Comparison of ENCODE assay signal across 1 cellular context in the genomic region with DNA sequence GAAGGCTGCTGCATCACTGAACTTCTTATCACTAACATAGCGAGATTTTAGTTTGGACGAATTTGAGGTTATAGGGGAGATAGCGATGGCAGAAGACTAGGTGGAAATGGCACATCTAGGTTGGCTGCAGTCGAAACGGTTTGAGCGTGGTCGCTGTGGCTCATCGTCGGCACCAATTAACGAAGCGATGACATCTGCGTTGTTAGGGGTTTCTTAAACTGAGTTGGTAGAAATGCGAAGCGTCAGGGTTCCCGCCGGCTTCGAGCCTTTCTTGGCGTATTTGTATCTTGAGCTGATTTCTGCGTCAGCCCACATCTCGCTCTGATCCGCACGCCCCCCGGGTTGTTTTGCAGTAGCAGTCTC.
A peak's percentile ranks its signal among the peaks of the same experiment; 100 is the strongest.
TF ChIP-seq lines count a peak whose summit lies in the region.

No MANE protein-coding gene starts in this region.

TF ChIP-seq in K562, 482 proteins besides CTCF, POLR2A, EP300 and RAD21 (continued from another document):
- TF ChIP-seq, protein P1, sequence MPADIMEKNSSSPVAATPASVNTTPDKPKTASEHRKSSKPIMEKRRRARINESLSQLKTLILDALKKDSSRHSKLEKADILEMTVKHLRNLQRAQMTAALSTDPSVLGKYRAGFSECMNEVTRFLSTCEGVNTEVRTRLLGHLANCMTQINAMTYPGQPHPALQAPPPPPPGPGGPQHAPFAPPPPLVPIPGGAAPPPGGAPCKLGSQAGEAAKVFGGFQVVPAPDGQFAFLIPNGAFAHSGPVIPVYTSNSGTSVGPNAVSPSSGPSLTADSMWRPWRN (IDR thresholded peaks at IDR 0.05; ENCODE audit: low read depth), result no peak
- TF ChIP-seq KLF1 (tag; IDR thresholded peaks at IDR 0.05) (no peak), TCFL5 (CRISPR knock-in tag; conservative IDR thresholded peaks at IDR 0.05) (no peak), ZNF589 (CRISPR knock-in tag; IDR thresholded peaks at IDR 0.05; ENCODE audit: low read depth) (peak; percentile 36; the same call in 1 of the 2 replicates), PTRF (tag; IDR thresholded peaks at IDR 0.05) (no peak), NR2F6 (CRISPR knock-in tag; IDR thresholded peaks at IDR 0.05) (no peak), TARDBP (IDR thresholded peaks at IDR 0.05) (no peak), YY1 (IDR thresholded peaks at IDR 0.05; ENCODE audit: borderline replicate concordance in 1 of 3, control insufficient read depth in 1 of 3, extremely low read depth in 1 of 3, insufficient read depth in 3 of 3, insufficient read length in 1 of 3, insufficient replicate concordance in 2 of 3, low read depth in 1 of 3, low read length in 2 of 3) (peak in 1 of 3 experiments; percentile 9), HLTF (IDR thresholded peaks at IDR 0.05) (0 out of 2 replicates have a peak, but pooled peaks have one; percentile 49), CHCHD3 (CRISPR knock-in tag; IDR thresholded peaks at IDR 0.05) (no peak), LEF1 (IDR thresholded peaks at IDR 0.05) (no peak)
TF ChIP-seq in K562: peak in this region for 23.
